ENCODE assay signal across 16 cellular contexts in the genomic region with DNA sequence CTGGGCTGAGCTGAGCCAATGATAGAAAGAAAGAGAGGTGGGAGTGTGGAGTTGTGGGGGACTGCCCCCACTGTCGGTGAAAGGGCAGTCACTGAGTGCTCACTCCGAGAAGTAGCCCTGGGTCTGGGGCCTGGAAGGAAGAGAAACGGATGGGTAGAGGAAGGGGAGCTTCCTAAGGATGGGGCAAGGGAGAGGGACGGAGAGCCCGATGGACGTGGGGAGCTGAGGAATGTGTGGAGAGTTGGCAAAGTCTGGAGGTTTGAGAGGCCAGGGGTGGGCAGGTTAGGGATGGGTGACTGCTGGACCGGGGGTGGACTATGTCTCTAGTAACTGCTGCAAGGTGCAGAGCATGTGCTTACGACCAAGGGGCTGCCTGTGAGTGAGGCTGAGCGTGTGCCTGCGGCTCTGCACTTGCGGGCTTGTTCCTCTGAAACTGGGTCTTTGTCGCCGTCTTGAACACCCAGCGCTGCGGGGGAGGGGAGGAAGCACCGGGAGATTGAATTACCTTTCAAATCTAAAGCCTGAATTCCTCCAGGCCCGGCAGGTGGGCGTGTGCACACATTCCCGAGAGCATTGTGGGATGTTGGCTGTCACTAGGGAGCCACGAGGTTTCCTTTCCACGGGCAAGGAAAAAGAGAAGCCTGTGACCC.
DNase-seq lines count a peak whose midpoint lies in the region; ATAC-seq and TF ChIP-seq lines count a peak whose summit lies in the region.
"Had no signal": no experiment of that assay in that cellular context is flagged by ENCODE, and none has a peak within 500 bp of the region (broad histone marks: within the 10 kb centered on the region; RNA-seq: fewer than 3 reads in every experiment).

No MANE protein-coding gene starts in this region.

- H3K36me3 ChIP-seq in hepatocyte (replicated peaks; ENCODE audit: insufficient read depth, low read depth), result no peaks in the 10 kb centered on the region
- no peaks in the 10 kb centered on the region for H3K36me3 ChIP-seq in psoas muscle (ENCODE audit: insufficient read depth in 1 of 2, low read depth in 1 of 2)
- H3K36me3 ChIP-seq: left ventricle myocardium inferior, SJCRH30 had no signal

- H4K20me1 ChIP-seq in hepatocyte (ENCODE audit: insufficient read depth, poor library complexity, severe bottlenecking), result no peaks in the 10 kb centered on the region

- H3K27ac ChIP-seq in hepatocyte, result no peak overlapping the region
- H3K27ac ChIP-seq in psoas muscle, result no peak overlapping the region
- H3K27ac ChIP-seq: 22Rv1, epithelial cell of prostate, left ventricle myocardium inferior, SJCRH30 had no signal

- no peak overlapping the region for H3K4me3 ChIP-seq in hepatocyte
- no peak overlapping the region for H3K4me3 ChIP-seq in psoas muscle
- H3K4me3 ChIP-seq: left ventricle myocardium inferior, SJCRH30 had no signal

- TF ChIP-seq CTCF in hepatocyte (IDR thresholded peaks at IDR 0.05; ENCODE audit: poor library complexity), result no peak
- TF ChIP-seq CTCF in psoas muscle (IDR thresholded peaks at IDR 0.05), result no peak

- H3K4me1 ChIP-seq in hepatocyte (ENCODE audit: insufficient read depth) (no peaks in the 10 kb centered on the region), psoas muscle (no peaks in the 10 kb centered on the region)
- H3K4me1 ChIP-seq: SJCRH30 had no signal

- no peaks in the 10 kb centered on the region for H3K9me2 ChIP-seq in hepatocyte (replicated peaks; ENCODE audit: insufficient read depth)

- peaks cover 42% of the 10 kb centered on the region for H3K27me3 ChIP-seq in hepatocyte
- H3K27me3 ChIP-seq in psoas muscle (ENCODE audit: insufficient read depth in 3 of 3, low read length in 2 of 3), result peaks cover 0 to 62% (median 15%) of the 10 kb centered on the region in 3 donors

- H3K79me2 ChIP-seq in hepatocyte, result no peaks in the 10 kb centered on the region

- no peak overlapping the region for H2AFZ ChIP-seq in hepatocyte

- WGBS in hepatocyte (ENCODE audit: low lambda C conversion rate, missing lambda C conversion rate), result 15% methylated on average over 21 of the region's 21 CpGs
- 11 to 12% (median 12%) methylated on average over 21 of the region's 21 CpGs for WGBS in psoas muscle, 3 donors

- H3K4me2 ChIP-seq in hepatocyte, result peak overlapping the region; percentile 8

- no peaks in the 10 kb centered on the region for H3K9me3 ChIP-seq in hepatocyte (ENCODE audit: low read depth)
- no peaks in the 10 kb centered on the region for H3K9me3 ChIP-seq in psoas muscle
- H3K9me3 ChIP-seq: left ventricle myocardium inferior, SJCRH30 had no signal

- ATAC-seq in psoas muscle, result no peak
- ATAC-seq: natural killer cell had no signal

- DNase-seq in NCI-H1417 (lab: John Stamatoyannopoulos, UW), result peak; percentile 20 to 57 (median 37)
- DNase-seq in NCI-H1417 treated with DMSO at 0.1 percent for 48 hours (lab: John Stamatoyannopoulos, UW), result no peak
- DNase-seq in NCI-H2171 (lab: John Stamatoyannopoulos, UW), result peak; percentile 29
- peak; percentile 29 for DNase-seq in hepatocyte (ENCODE audit: low spot score)
- DNase-seq in putamen (ENCODE audit: low spot score), result peak; percentile 65
- no peak for DNase-seq in psoas muscle
- DNase-seq in DMS153 (lab: John Stamatoyannopoulos, UW), result no peak
- no peak for DNase-seq in OCI-M2 (lab: John Stamatoyannopoulos, UW; ENCODE audit: unreplicated experiment)
- DNase-seq: activated naive CD8-positive, alpha-beta T cell treated with anti-CD3 and anti-CD28 coated beads, Interleukin-2, amount 10 ng/mL, durations not matched to agents 7 days and 5 days; cerebellar nuclear complex; left ventricle myocardium inferior; natural killer cell; NCI-H1048; SJCRH30 had no signal

- intact Hi-C loops in psoas muscle (cut with DNase I), result no loop called here

Comparison
In these comparisons a context has a peak if more than half of its experiments do, and no peak if none do; other contexts are left out.
1. DNase-seq: peak in NCI-H1417 (3 of 3), NCI-H2171 (single experiment), hepatocyte (single experiment) and putamen (single experiment); none in NCI-H1417 treated with DMSO at 0.1 percent for 48 hours (single experiment), psoas muscle (0 of 2), DMS153 (single experiment) and OCI-M2 (single experiment).